ENCODE assay signal across 23 cellular contexts in genomic region chr18:36333418-36333817, GRCh38. TPM values are rescaled to one million over a fixed set of nuclear protein-coding genes. Genes with fewer than 3 reads are reported as not detected.
DNase-seq lines count a peak whose midpoint lies in the region; ATAC-seq and TF ChIP-seq lines count a peak whose summit lies in the region.
"Had no signal": no experiment of that assay in that cellular context is flagged by ENCODE, and none has a peak within 500 bp of the region (broad histone marks: within the 10 kb centered on the region; RNA-seq: fewer than 3 reads in every experiment).

No MANE protein-coding gene starts in this region.

- intact Hi-C loops in dorsolateral prefrontal cortex (cut with DNase I), result no loop called here

- H3K9me3 Mint-ChIP-seq in nephron, result no peaks in the 10 kb centered on the region
- H3K9me3 Mint-ChIP-seq: neural crest cell had no signal

- H3K27ac ChIP-seq in dorsolateral prefrontal cortex, result no peak overlapping the region
- H3K27ac ChIP-seq: testis had no signal

- ATAC-seq in GM21717 (IDR thresholded peaks at IDR 0.05; ENCODE audit: unreplicated experiment), result no peak
- ATAC-seq: activated naive CD4-positive, alpha-beta T cell treated with anti-CD3 and anti-CD28 coated beads, Interleukin-2, amount 50 U/mL, for 72 hours had no signal

- DNase-seq in NCI-H510A treated with DMSO at 0.1 percent for 48 hours (lab: John Stamatoyannopoulos, UW) (peak; percentile 24), NCI-H510A (lab: John Stamatoyannopoulos, UW) (no peak), HCEC 1CT (peak; percentile 25), cardiac fibroblast (ENCODE audit: low read depth in 2 of 2) (peak; percentile 62 to 70), dorsolateral prefrontal cortex (no peak), HT-29 (ENCODE audit: low spot score) (no peak)
- DNase-seq: 8988T; activated CD8-positive, alpha-beta memory T cell treated with anti-CD3 and anti-CD28 coated beads for 24 hours; CD4-positive, alpha-beta memory T cell; effector CD8-positive, alpha-beta T cell; midbrain; NCI-H1417; NCI-H2171; NCI-H774; SK-N-SH; T-helper 9 cell; testis had no signal

- TF ChIP-seq CTCF in cardiac fibroblast (IDR thresholded peaks at IDR 0.05; ENCODE audit: low read depth, low read length) (no peak), nephron (IDR thresholded peaks at IDR 0.05; ENCODE audit: unreplicated experiment in 3 of 3) (no peak), dorsolateral prefrontal cortex (IDR thresholded peaks at IDR 0.05 in 54 of 56, conservative IDR thresholded peaks at IDR 0.05 in 2 of 56; ENCODE audit: low read depth in 1 of 56, partially characterized antibody in 56 of 56) (no peak)

- peak overlapping the region in 2 of 3 experiments; percentile 46 to 84 for H3K27ac Mint-ChIP-seq in nephron
- H3K27ac Mint-ChIP-seq: activated naive CD4-positive, alpha-beta T cell treated with anti-CD3 and anti-CD28 coated beads, Interleukin-2, amount 50 U/mL, for 72 hours; progenitor cell of endocrine pancreas had no signal

- H3K4me3 ChIP-seq in cardiac fibroblast (replicated peaks in 1 of 2; ENCODE audit: low read depth in 2 of 2, low read length in 2 of 2) (no peak overlapping the region), dorsolateral prefrontal cortex (no peak overlapping the region)
- H3K4me3 ChIP-seq: smooth muscle cell, testis had no signal

- H3K4me3 Mint-ChIP-seq in nephron, result no peak overlapping the region
- H3K4me3 Mint-ChIP-seq: CD4-positive, alpha-beta memory T cell; neural crest cell had no signal

- H3K4me1 Mint-ChIP-seq in nephron, result peaks cover 44% of the 10 kb centered on the region
- H3K4me1 Mint-ChIP-seq: CD4-positive, alpha-beta memory T cell had no signal

- H3K36me3 Mint-ChIP-seq in nephron (ENCODE audit: low read depth), result peaks cover 7% of the 10 kb centered on the region
- H3K36me3 Mint-ChIP-seq: activated naive CD4-positive, alpha-beta T cell treated with anti-CD3 and anti-CD28 coated beads, Interleukin-2, amount 50 U/mL, for 72 hours; CD4-positive, alpha-beta memory T cell had no signal

- H3K27me3 ChIP-seq in dorsolateral prefrontal cortex, result no peaks in the 10 kb centered on the region
- H3K27me3 ChIP-seq: testis had no signal

- no peaks in the 10 kb centered on the region for H3K27me3 Mint-ChIP-seq in nephron (ENCODE audit: low read depth)

RNA-seq across cellular contexts. Expression of gene FHOD3, which starts 35.9 kb away (rescaled TPM):
- 10 to 100 TPM; 17.3 to 55.7 (median 36.2) TPM for total RNA-seq in dorsolateral prefrontal cortex
- total RNA-seq in HT-29 (2014; rRNA removed; shearing (Covaris generic)), result not detected in 2 replicates
- total RNA-seq: activated naive CD4-positive, alpha-beta T cell treated with anti-CD3 and anti-CD28 coated beads, Interleukin-2, amount 50 U/mL, for 72 hours; CD4-positive, alpha-beta memory T cell had no signal

Comparison
In these comparisons a context has a peak if more than half of its experiments do, and no peak if none do; other contexts are left out.
1. DNase-seq: peak in NCI-H510A treated with DMSO at 0.1 percent for 48 hours (single experiment), HCEC 1CT (single experiment) and cardiac fibroblast (2 of 2); none in NCI-H510A (single experiment), dorsolateral prefrontal cortex (0 of 10) and HT-29 (single experiment).
2. RNA of gene FHOD3, which starts 35.9 kb away (total RNA-seq): 17.3 to 55.7 TPM in dorsolateral prefrontal cortex; not detected in HT-29; every median in the first group is over 10 times any median in the second.